ENCODE assay signal across 8 cellular contexts in the genomic region with DNA sequence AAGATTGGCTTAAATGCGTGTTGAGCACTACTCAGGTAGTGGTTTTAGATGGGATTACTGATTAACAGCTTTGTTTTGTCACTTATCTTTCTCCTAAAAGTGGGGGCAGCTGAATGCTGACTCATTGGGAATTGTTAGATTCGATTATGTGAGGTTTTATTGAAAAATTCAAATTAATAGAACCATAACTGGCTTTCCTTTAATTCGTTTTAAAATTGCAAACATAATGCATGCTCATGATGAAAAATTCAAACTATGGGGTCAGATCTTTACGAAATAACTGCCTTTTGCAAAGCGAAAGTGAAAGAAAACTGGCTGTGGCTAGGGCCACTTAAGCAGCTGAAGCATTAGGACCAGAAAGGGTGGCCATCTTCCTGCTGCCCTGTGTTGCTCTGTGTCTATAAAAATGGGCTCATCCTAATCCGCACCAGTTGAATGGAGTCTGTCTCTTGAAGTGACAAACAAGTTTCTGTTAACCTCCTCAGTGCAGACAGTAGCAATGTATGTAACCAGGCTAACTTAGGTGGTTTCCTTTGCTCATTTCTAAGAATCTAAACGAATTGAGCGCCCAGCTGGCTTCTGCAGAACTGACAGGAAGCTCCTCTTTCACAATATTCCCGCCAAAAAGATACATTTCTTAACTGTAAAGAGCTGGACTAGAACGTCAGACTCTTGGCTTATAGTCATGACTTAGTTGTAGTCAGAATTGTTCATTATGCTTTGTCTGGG. TPM values are rescaled to one million over a fixed set of nuclear protein-coding genes. Genes with fewer than 3 reads are reported as not detected.
DNase-seq lines count a peak whose midpoint lies in the region; ATAC-seq, FAIRE-seq and TF ChIP-seq lines count a peak whose summit lies in the region.

No MANE protein-coding gene starts in this region.

- H3K9me3 ChIP-seq in kidney (ENCODE audit: control insufficient read depth in 1 of 2, low read length in 2 of 2), result no peaks in the 10 kb centered on the region

- TF ChIP-seq CTCF in kidney (IDR thresholded peaks at IDR 0.05; ENCODE audit: borderline replicate concordance, extremely low read depth, insufficient read depth) (no peak), endothelial cell (IDR thresholded peaks at IDR 0.05; ENCODE audit: unreplicated experiment) (no peak)

- no peak overlapping the region for H3K27ac Mint-ChIP-seq in endothelial cell (ENCODE audit: unreplicated experiment)

- peaks cover 35% of the 10 kb centered on the region for H3K36me3 Mint-ChIP-seq in endothelial cell (ENCODE audit: low read depth, unreplicated experiment)

- peak overlapping the region in 1 of 2 donors; percentile 55 for H3K27ac ChIP-seq in kidney (ENCODE audit: low read depth in 2 of 2, low read length in 2 of 2)

- peak overlapping the region; percentile 24 to 66 for H3K4me3 ChIP-seq in kidney (ENCODE audit: low read length in 2 of 2)

- H3K4me1 ChIP-seq in kidney (ENCODE audit: control insufficient read depth in 1 of 2, insufficient read depth in 1 of 2, low read depth in 1 of 2, low read length in 2 of 2), result no peaks in the 10 kb centered on the region

- H3K36me3 ChIP-seq in kidney (ENCODE audit: control insufficient read depth in 1 of 2, insufficient read depth in 2 of 2, low read length in 2 of 2), result peaks cover 14 to 22% of the 10 kb centered on the region in 2 donors

- ATAC-seq in GM21786 (IDR thresholded peaks at IDR 0.05; ENCODE audit: unreplicated experiment) (peak; percentile 61), HG02885 (IDR thresholded peaks at IDR 0.05; ENCODE audit: poor library complexity, unreplicated experiment) (no peak)
- peak; percentile 77 for ATAC-seq in stimulated activated naive CD8-positive, alpha-beta T cell treated with anti-CD3 and anti-CD28 coated beads, Interleukin-15, Interleukin-2, amounts not matched to agents 100 U/mL and 50 U/mL, for 24 hours

- no peak overlapping the region for H3K4me3 Mint-ChIP-seq in endothelial cell (ENCODE audit: unreplicated experiment)

- H3K27me3 Mint-ChIP-seq in endothelial cell (ENCODE audit: unreplicated experiment), result peaks cover 1% of the 10 kb centered on the region

- DNase-seq in EH (ENCODE audit: low read depth) (peak; percentile 43), NOMO-1 (lab: John Stamatoyannopoulos, UW; ENCODE audit: unreplicated experiment in 2 of 2) (peak; percentile 84 to 98), kidney (no peak), endothelial cell (ENCODE audit: low spot score) (no peak)
- peak; percentile 18 for DNase-seq in activated naive CD4-positive, alpha-beta T cell treated with anti-CD3 and anti-CD28 coated beads, Interleukin-2, amount 50 U/mL, for 16 hours
- peak; percentile 29 for DNase-seq in stimulated activated naive CD8-positive, alpha-beta T cell treated with anti-CD3 and anti-CD28 coated beads, Interleukin-15, Interleukin-2, amounts not matched to agents 100 U/mL and 50 U/mL, for 24 hours

- H3K9me3 Mint-ChIP-seq in endothelial cell (ENCODE audit: unreplicated experiment), result no peaks in the 10 kb centered on the region

- no peak for FAIRE-seq in kidney (lab: Jason Lieb, UNC)

- peak overlapping the region in 1 of 2 donors; percentile 50 for H3K9ac ChIP-seq in kidney (ENCODE audit: low read length in 2 of 2)

- no peaks in the 10 kb centered on the region for H3K4me1 Mint-ChIP-seq in endothelial cell (ENCODE audit: unreplicated experiment)

- intact Hi-C loops in kidney (cut with DNase I), result no loop called here

RNA-seq across cellular contexts. Expression of a gene that starts 27.8 kb away (rescaled TPM):
- total RNA-seq in kidney (31.6 TPM), endothelial cell (ENCODE audit: unreplicated experiment) (40.6 TPM)
- 31.7 TPM for polyA plus RNA-seq in kidney (ENCODE audit: insufficient read depth, low read depth, low replicate concordance)

RNA-seq across cellular contexts. Expression of a gene that starts 33.8 kb away (rescaled TPM):
- total RNA-seq in kidney, result 21.9 TPM
- polyA plus RNA-seq in kidney (ENCODE audit: insufficient read depth, low read depth, low replicate concordance), result 59.7 TPM
- 19.0 TPM for total RNA-seq in endothelial cell (ENCODE audit: unreplicated experiment)

RNA-seq across cellular contexts. Expression of a gene that starts 46.9 kb away (rescaled TPM):
- total RNA-seq in kidney, result 118 TPM
- 294 TPM for polyA plus RNA-seq in kidney (ENCODE audit: insufficient read depth, low read depth, low replicate concordance)
- 93.2 TPM for total RNA-seq in endothelial cell (ENCODE audit: unreplicated experiment)

RNA-seq across cellular contexts. Expression of a gene that starts 51.1 kb away (rescaled TPM):
- total RNA-seq in kidney (95.6 TPM), endothelial cell (ENCODE audit: unreplicated experiment) (107 TPM)
- 24.9 TPM for polyA plus RNA-seq in kidney (ENCODE audit: insufficient read depth, low read depth, low replicate concordance)

Comparison
In these comparisons a context has a peak if more than half of its experiments do, and no peak if none do; other contexts are left out.
1. DNase-seq: peak in EH (single experiment), NOMO-1 (2 of 2), activated naive CD4-positive, alpha-beta T cell treated with anti-CD3 and anti-CD28 coated beads, Interleukin-2, amount 50 U/mL, for 16 hours (single experiment) and stimulated activated naive CD8-positive, alpha-beta T cell treated with anti-CD3 and anti-CD28 coated beads, Interleukin-15, Interleukin-2, amounts not matched to agents 100 U/mL and 50 U/mL, for 24 hours (single experiment); none in kidney (single experiment) and endothelial cell (single experiment).